Comparison of ENCODE assay signal across 8 cellular contexts in genomic region chr5:72783354-72783753, GRCh38.
"Had no signal": no experiment of that assay in that cellular context is flagged by ENCODE, and none has a peak within 500 bp of the region (broad histone marks: within the 10 kb centered on the region; RNA-seq: fewer than 3 reads in every experiment).

No MANE protein-coding gene starts in this region.

- FAIRE-seq: HepG2, HTR-8/SVneo, K562 had no signal

- DNase-seq: IMR-90, KBM-7, KG1 had no signal

- H3K4me3 ChIP-seq: K562 had no signal

- H3K27ac ChIP-seq: HL-60, KMS-11 had no signal

- ATAC-seq: HepG2, K562 had no signal
